ENCODE assay signal across 1 cellular context in genomic region chr7:20786779-20787651, GRCh38.
A peak's percentile ranks its signal among the peaks of the same experiment; 100 is the strongest.
TF ChIP-seq lines count a peak whose summit lies in the region.

SP8 (minus strand) TSS chr7:20786886; CDS start chr7:20786798, 88 bp downstream.

TF ChIP-seq in K562, 482 proteins besides CTCF, POLR2A, EP300 and RAD21 (continued from another document and continues in another):
- TF ChIP-seq MGA (IDR thresholded peaks at IDR 0.05) (peak; percentile 64), RNF2 (IDR thresholded peaks at IDR 0.05) (peak; percentile 9; the same call in 1 of the 2 replicates), FOS (IDR thresholded peaks at IDR 0.05; ENCODE audit: extremely low read depth, insufficient read length) (peak; percentile 8), ZNF512 (tag; IDR thresholded peaks at IDR 0.05) (peak; percentile 60; the same call in 1 of the 2 replicates), TAF7 (tag; IDR thresholded peaks at IDR 0.05) (0 out of 2 replicates have a peak, but pooled peaks have one; percentile 12), ZNF655 (CRISPR knock-in tag; IDR thresholded peaks at IDR 0.05) (no peak), CGGBP1 (CRISPR knock-in tag; IDR thresholded peaks at IDR 0.05) (no peak), PTTG1 (tag; IDR thresholded peaks at IDR 0.05; ENCODE audit: low read depth) (no peak), ZFP36 (IDR thresholded peaks at IDR 0.05; ENCODE audit: low read depth, low read length, partially characterized antibody) (no peak), CBX1 (IDR thresholded peaks at IDR 0.05; ENCODE audit: low read depth) (no peak), CHD1 (IDR thresholded peaks at IDR 0.05; ENCODE audit: low read length) (no peak), TRIM28 (IDR thresholded peaks at IDR 0.05) (no peak), ZNF589 (CRISPR knock-in tag; IDR thresholded peaks at IDR 0.05; ENCODE audit: low read depth) (no peak), ZNF77 (CRISPR knock-in tag; IDR thresholded peaks at IDR 0.05) (no peak), SOX6 (IDR thresholded peaks at IDR 0.05) (peak; percentile 78), EHMT2 (IDR thresholded peaks at IDR 0.05) (peak; percentile 82), POU5F1 (IDR thresholded peaks at IDR 0.05; ENCODE audit: borderline replicate concordance, low read depth, low read length, partially characterized antibody) (no peak), TSC22D4 (tag; IDR thresholded peaks at IDR 0.05) (no peak), ARID3A (IDR thresholded peaks at IDR 0.05; ENCODE audit: borderline replicate concordance, low read depth, low read length) (no peak), FOXJ3 (CRISPR knock-in tag; IDR thresholded peaks at IDR 0.05) (no peak), E2F4 (CRISPR knock-in tag; IDR thresholded peaks at IDR 0.05; ENCODE audit: low read depth) (no peak), SMARCC2 (IDR thresholded peaks at IDR 0.05; ENCODE audit: low read depth) (0 out of 2 replicates have a peak, but pooled peaks have one; percentile 29), CCAR2 (IDR thresholded peaks at IDR 0.05; ENCODE audit: low read depth, low read length) (no peak), ZNF253 (CRISPR knock-in tag; conservative IDR thresholded peaks at IDR 0.05) (no peak), CBX2 (IDR thresholded peaks at IDR 0.05; ENCODE audit: insufficient read depth, low read length, poor library complexity, severe bottlenecking) (no peak), NCOA4 (IDR thresholded peaks at IDR 0.05; ENCODE audit: partially characterized antibody) (peak; percentile 20), GMEB1 (CRISPR knock-in tag; IDR thresholded peaks at IDR 0.05) (peak; percentile 89), MBD1 (CRISPR knock-in tag; IDR thresholded peaks at IDR 0.05) (no peak), RBFOX2 (IDR thresholded peaks at IDR 0.05; ENCODE audit: low read depth, low read length) (peak; percentile 66), OTX1 (CRISPR knock-in tag; IDR thresholded peaks at IDR 0.05) (peak; percentile 62; the same call in 1 of the 2 replicates), ZBTB26 (CRISPR knock-in tag; IDR thresholded peaks at IDR 0.05) (peak; percentile 71; the same call in 1 of the 2 replicates), HNRNPL (IDR thresholded peaks at IDR 0.05; ENCODE audit: low read depth, low read length) (no peak), THRAP3 (IDR thresholded peaks at IDR 0.05; ENCODE audit: borderline replicate concordance) (no peak), L3MBTL2 (IDR thresholded peaks at IDR 0.05) (peak; percentile 53), GTF2B (IDR thresholded peaks at IDR 0.05; ENCODE audit: extremely low read depth, insufficient read length) (no peak), NEUROD1 (IDR thresholded peaks at IDR 0.05; ENCODE audit: borderline replicate concordance, low read depth, low read length, partially characterized antibody) (peak; percentile 39)
